Comparison of ENCODE assay signal across 16 cellular contexts in genomic region chr9:98399950-98400683, GRCh38.
DNase-seq lines count a peak whose midpoint lies in the region; ATAC-seq, FAIRE-seq and TF ChIP-seq lines count a peak whose summit lies in the region.
"Had no signal": no experiment of that assay in that cellular context is flagged by ENCODE, and none has a peak within 500 bp of the region (broad histone marks: within the 10 kb centered on the region; RNA-seq: fewer than 3 reads in every experiment).

No MANE protein-coding gene starts in this region.

- H3K27ac ChIP-seq in K562 (ENCODE audit: extremely low read depth, low read depth, low read length) (no peak overlapping the region), SK-N-SH (ENCODE audit: low read depth in 2 of 2, low read length in 1 of 2) (no peak overlapping the region)

- no peak overlapping the region for H3K4me3 ChIP-seq in HFF-Myc (replicated peaks; ENCODE audit: low read depth, low read length)
- no peak overlapping the region for H3K4me3 ChIP-seq in K562
- H3K4me3 ChIP-seq in SK-N-SH (ENCODE audit: low read depth in 2 of 2, low read length in 1 of 2): no peak overlapping the region

- intact Hi-C loops in K562 (cut with micrococcal nuclease): no loop called here

- POLR2A ChIA-PET in K562 (lab: Yijun Ruan, JAX) (no interaction called here), SK-N-SH (lab: Yijun Ruan, JAX) (no interaction called here)

- TF ChIP-seq RAD21 in K562 (CRISPR knock-in tag; conservative IDR thresholded peaks at IDR 0.05 in 1 of 2, IDR thresholded peaks at IDR 0.05 in 1 of 2) (no peak), SK-N-SH (IDR thresholded peaks at IDR 0.05; ENCODE audit: low read length) (no peak)

- H2AFZ ChIP-seq in K562 (ENCODE audit: low read depth, low read length) (no peak overlapping the region), SK-N-SH (ENCODE audit: low read depth) (no peak overlapping the region)

- peaks cover 18% of the 10 kb centered on the region for H3K27me3 Mint-ChIP-seq in progenitor cell of endocrine pancreas

- no peaks in the 10 kb centered on the region for H3K9me3 Mint-ChIP-seq in progenitor cell of endocrine pancreas (ENCODE audit: low read depth)
- H3K9me3 Mint-ChIP-seq: CD4-positive, alpha-beta T cell had no signal

- no peaks in the 10 kb centered on the region for H3K36me3 ChIP-seq in K562 (ENCODE audit: control insufficient read depth, insufficient read depth, low read length)
- H3K36me3 ChIP-seq in SK-N-SH (replicated peaks in 1 of 2; ENCODE audit: control insufficient read depth in 1 of 2, insufficient read depth in 2 of 2, low read length in 1 of 2): no peaks in the 10 kb centered on the region
- H3K36me3 ChIP-seq: BE2C had no signal

- CTCF ChIA-PET in K562 (lab: Yijun Ruan, JAX; ENCODE audit: low intra/inter-chr PET ratio): no interaction called here
- CTCF ChIA-PET in SK-N-SH (lab: Yijun Ruan, JAX): no interaction called here

- FAIRE-seq in K562 (lab: Jason Lieb, UNC): no peak

- H3K9me2 ChIP-seq in SK-N-SH: no peaks in the 10 kb centered on the region

- no peaks in the 10 kb centered on the region for H3F3A ChIP-seq in SK-N-SH (replicated peaks; ENCODE audit: insufficient read depth)

- no peaks in the 10 kb centered on the region; a peak in 1 of 5 replicates for H3K4me1 ChIP-seq in K562 (replicated peaks in 1 of 2; ENCODE audit: control insufficient read depth in 2 of 2, insufficient read depth in 2 of 2, low read length in 2 of 2)
- H3K4me1 ChIP-seq in SK-N-SH (ENCODE audit: control insufficient read depth in 1 of 2, insufficient read depth in 2 of 2, low read depth in 1 of 2, low read length in 1 of 2): no peaks in the 10 kb centered on the region

- no peak for TF ChIP-seq POLR2A in K562 (conservative IDR thresholded peaks at IDR 0.05)

- TF ChIP-seq CTCF in HFF-Myc (IDR thresholded peaks at IDR 0.05; ENCODE audit: low read depth, low read length, missing control alignments) (peak; percentile 2), K562 (IDR thresholded peaks at IDR 0.05 in 2 of 3, conservative IDR thresholded peaks at IDR 0.05 in 1 of 3; ENCODE audit: insufficient read depth in 2 of 3, low read depth in 1 of 3, low read length in 3 of 3) (peak in 1 of 3 experiments; percentile 10; a peak in 1 of 6 replicates), progenitor cell of endocrine pancreas (IDR thresholded peaks at IDR 0.05; ENCODE audit: unreplicated experiment) (no peak), SK-N-SH (IDR thresholded peaks at IDR 0.05) (no peak; the same call in 1 of the 2 replicates)

- no peaks in the 10 kb centered on the region for H3K36me3 Mint-ChIP-seq in progenitor cell of endocrine pancreas (ENCODE audit: insufficient read depth)

- H3K4me1 Mint-ChIP-seq in progenitor cell of endocrine pancreas (ENCODE audit: low read depth): no peaks in the 10 kb centered on the region

- no peaks in the 10 kb centered on the region; the same call in 1 of the 2 replicates for H4K20me1 ChIP-seq in K562 (replicated peaks; ENCODE audit: control insufficient read depth, insufficient read depth, low read length)
- no peaks in the 10 kb centered on the region for H4K20me1 ChIP-seq in SK-N-SH (ENCODE audit: insufficient read depth)

- H3K27ac Mint-ChIP-seq in progenitor cell of endocrine pancreas: peak overlapping the region; percentile 50
- H3K27ac Mint-ChIP-seq: CD4-positive, alpha-beta T cell had no signal

- H3K9ac ChIP-seq in K562 (ENCODE audit: insufficient read depth in 1 of 2, low read depth in 2 of 2, low read length in 2 of 2): no peak overlapping the region
- H3K9ac ChIP-seq in SK-N-SH: no peak overlapping the region

- no peaks in the 10 kb centered on the region for H3K79me2 ChIP-seq in K562 (ENCODE audit: control insufficient read depth, insufficient read depth, low read length)
- no peaks in the 10 kb centered on the region for H3K79me2 ChIP-seq in SK-N-SH (ENCODE audit: insufficient read depth)

- DNase-seq in HFF-Myc (ENCODE audit: extremely low read depth, low read depth) (no peak), K562 (ENCODE audit: extremely low read depth in 1 of 4, low spot score in 3 of 4) (no peak), progenitor cell of endocrine pancreas (ENCODE audit: low spot score, unreplicated experiment) (no peak), SK-N-SH (no peak), HuH-7.5 (ENCODE audit: low spot score) (no peak)
- DNase-seq: BE2C; CD4-positive, alpha-beta T cell; NCI-H1417; NCI-H187 treated with DMSO at 0.1 percent for 48 hours; NCI-H2171; NCI-H446; NK-92 treated with Interleukin-12 subunit alpha and Interleukin-12 subunit beta, amount 100 ng/mL, for 24 hours; RPMI8226 had no signal

- WGBS in K562 (ENCODE audit: insufficient coverage, low coverage, missing lambda C conversion rate): 70% methylated on average over 8 of the region's 8 CpGs
- WGBS in SK-N-SH (ENCODE audit: low lambda C conversion rate): 48% methylated on average over 8 of the region's 8 CpGs

- H3K9me3 ChIP-seq in K562 (replicated peaks; ENCODE audit: control insufficient read depth, insufficient read depth, low read depth, low read length): no peaks in the 10 kb centered on the region
- no peaks in the 10 kb centered on the region for H3K9me3 ChIP-seq in SK-N-SH
- H3K9me3 ChIP-seq: BE2C had no signal

- TF ChIP-seq EP300 in K562 (IDR thresholded peaks at IDR 0.05; ENCODE audit: low read length): no peak
- TF ChIP-seq EP300 in SK-N-SH (IDR thresholded peaks at IDR 0.05; ENCODE audit: borderline replicate concordance in 1 of 2, low read depth in 1 of 2, low read length in 1 of 2): no peak

- no TSS peak for BruUV-seq in K562 (replicated peaks; lab: Mats Ljungman, UMichigan)

- H3K4me3 Mint-ChIP-seq in progenitor cell of endocrine pancreas (ENCODE audit: low read depth): no peak overlapping the region
- H3K4me3 Mint-ChIP-seq: CD4-positive, alpha-beta T cell had no signal

- in situ Hi-C loops in K562 (cut with MboI): no loop called here

- H3K4me2 ChIP-seq in K562 (ENCODE audit: insufficient read depth, low read length) (no peak overlapping the region), SK-N-SH (no peak overlapping the region)

- peak; percentile 50; the same call in 2 of the 3 replicates for ATAC-seq in K562
- ATAC-seq in esophagus mucosa: peak; percentile 55
- no peak for ATAC-seq in GM21360 (IDR thresholded peaks at IDR 0.05; ENCODE audit: unreplicated experiment)
- ATAC-seq: HCT116 had no signal

- no peaks in the 10 kb centered on the region for H3K9me1 ChIP-seq in K562 (ENCODE audit: control insufficient read depth, insufficient read depth, low read length)

- H3K27me3 ChIP-seq in K562 (ENCODE audit: control insufficient read depth in 2 of 2, insufficient read depth in 2 of 2, low read length in 2 of 2): no peaks in the 10 kb centered on the region; a peak in 1 of 5 replicates
- H3K27me3 ChIP-seq in SK-N-SH (ENCODE audit: insufficient read depth): peaks cover 37% of the 10 kb centered on the region; the same call in 1 of the 2 replicates

TF ChIP-seq in K562, 482 proteins besides CTCF, POLR2A, EP300 and RAD21 (continues in another document):
- TF ChIP-seq SRSF1 (IDR thresholded peaks at IDR 0.05; ENCODE audit: low read depth, low read length) (no peak), HDAC2 (IDR thresholded peaks at IDR 0.05) (no peak), FUS (optimal IDR thresholded peaks at IDR 0.05; ENCODE audit: low read depth, low read length) (no peak), LEF1 (IDR thresholded peaks at IDR 0.05) (0 out of 2 replicates have a peak, but pooled peaks have one; percentile 53), CHCHD3 (CRISPR knock-in tag; IDR thresholded peaks at IDR 0.05) (no peak), ZNF384 (IDR thresholded peaks at IDR 0.05; ENCODE audit: low read depth, low read length) (0 out of 2 replicates have a peak, but pooled peaks have one; percentile 47), MAFF (IDR thresholded peaks at IDR 0.05; ENCODE audit: low read length) (peak; percentile 67), FOXK1 (CRISPR knock-in tag; IDR thresholded peaks at IDR 0.05; ENCODE audit: borderline replicate concordance) (no peak), SNAPC5 (CRISPR knock-in tag; IDR thresholded peaks at IDR 0.05) (no peak), MAFK (IDR thresholded peaks at IDR 0.05; ENCODE audit: low read length) (peak; percentile 54), NFE2 (IDR thresholded peaks at IDR 0.05; ENCODE audit: low read depth) (no peak), ELF2 (CRISPR knock-in tag; IDR thresholded peaks at IDR 0.05) (no peak), HLTF (IDR thresholded peaks at IDR 0.05) (no peak), ZNF316 (IDR thresholded peaks at IDR 0.05) (peak; percentile 85), MEIS2 (IDR thresholded peaks at IDR 0.05; ENCODE audit: partially characterized antibody) (no peak), C11orf30 (IDR thresholded peaks at IDR 0.05; ENCODE audit: low read depth) (peak; percentile 76), MAFG (tag; conservative IDR thresholded peaks at IDR 0.05) (peak; percentile 67)

TF ChIP-seq in SK-N-SH, 30 proteins besides CTCF, POLR2A, EP300 and RAD21 (continues in another document):
- no peak for TF ChIP-seq YY1 (IDR thresholded peaks at IDR 0.05; ENCODE audit: low read depth)
- TF ChIP-seq PBX3 (IDR thresholded peaks at IDR 0.05): no peak
- TF ChIP-seq JUND (IDR thresholded peaks at IDR 0.05): no peak
- no peak for TF ChIP-seq TAF1 (IDR thresholded peaks at IDR 0.05; ENCODE audit: borderline replicate concordance, low read depth, low read length)
- TF ChIP-seq USF1 (IDR thresholded peaks at IDR 0.05; ENCODE audit: borderline replicate concordance, low read depth): no peak
- no peak for TF ChIP-seq CHD2 (IDR thresholded peaks at IDR 0.05; ENCODE audit: low read length, partially characterized antibody)
- TF ChIP-seq RCOR1 (IDR thresholded peaks at IDR 0.05; ENCODE audit: low read length): no peak
- TF ChIP-seq MXI1 (IDR thresholded peaks at IDR 0.05; ENCODE audit: low read depth, low read length): no peak
- TF ChIP-seq MAX (IDR thresholded peaks at IDR 0.05; ENCODE audit: low read depth): no peak
